In the genomic region with DNA sequence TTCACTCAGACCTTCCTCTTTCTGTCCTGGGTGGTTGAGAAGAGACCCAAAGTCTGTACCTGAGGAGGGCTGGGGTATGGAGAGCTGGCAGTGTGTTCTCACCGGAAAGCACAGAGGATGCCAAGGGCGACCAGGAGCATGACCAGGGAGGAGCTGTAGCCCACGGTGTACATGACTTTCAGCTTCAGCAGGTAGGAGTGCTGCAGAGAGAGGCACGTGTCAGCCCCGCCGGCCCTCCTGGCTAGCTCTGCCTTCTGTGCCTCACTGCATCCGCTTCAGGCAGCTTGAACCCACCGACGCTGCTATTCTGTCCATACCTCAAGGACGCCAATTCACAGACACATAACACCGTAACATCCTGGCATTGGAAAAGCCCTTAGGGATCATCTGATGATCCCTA, we compare ENCODE assay signal across 36 cellular contexts. TPM values are rescaled to one million over a fixed set of nuclear protein-coding genes. Genes with fewer than 3 reads are reported as not detected.
"Had no signal": no experiment of that assay in that cellular context is flagged by ENCODE, and none has a peak within 500 bp of the region (broad histone marks: within the 10 kb centered on the region; RNA-seq: fewer than 3 reads in every experiment).

No MANE protein-coding gene starts in this region.

- H3K27ac ChIP-seq: adrenal gland, body of pancreas, epithelial cell of prostate, esophagus squamous epithelium, gastroesophageal sphincter had no signal

- H3K4me1 Mint-ChIP-seq: activated CD4-positive, alpha-beta T cell treated with anti-CD3 and anti-CD28 coated beads, Interleukin-2, amount 10 ng/mL, durations not matched to agents 24 days and 14 days; activated naive CD4-positive, alpha-beta T cell treated with anti-CD3 and anti-CD28 coated beads, Interleukin-2, amount 50 U/mL, for 24 hours; activated naive CD8-positive, alpha-beta T cell treated with anti-CD3 and anti-CD28 coated beads for 36 hours had no signal

- H3K9me3 Mint-ChIP-seq: activated CD4-positive, alpha-beta memory T cell treated with anti-CD3 and anti-CD28 coated beads for 36 hours; activated CD4-positive, alpha-beta T cell treated with anti-CD3 and anti-CD28 coated beads, Interleukin-2, amount 10 ng/mL, durations not matched to agents 24 days and 14 days; activated naive CD4-positive, alpha-beta T cell treated with anti-CD3 and anti-CD28 coated beads for 36 hours; activated naive CD4-positive, alpha-beta T cell treated with anti-CD3 and anti-CD28 coated beads, Interleukin-2, amount 50 U/mL, for 24 hours; activated naive CD8-positive, alpha-beta T cell treated with anti-CD3 and anti-CD28 coated beads for 36 hours; activated naive CD8-positive, alpha-beta T cell treated with anti-CD3 and anti-CD28 coated beads, Interleukin-2, amount 50 U/mL, for 24 hours; activated T-helper 1 cell treated with anti-CD3 and anti-CD28 coated beads, Interleukin-12 subunit alpha, Interleukin-12 subunit beta, Interleukin-2, Interleukin-4 antibody, amounts not matched to agents 30 ng/mL and 10 ng/mL and 1 ng/mL, durations not matched to agents 14 hours and 24 hours and 36 hours; activated T-helper 2 cell treated with anti-CD3 and anti-CD28 coated beads, Interferon-gamma antibody, Interleukin-2, Interleukin-4, amounts not matched to agents 10 μg/mL and 5 μg/mL and 100 μg/mL, durations not matched to agents 14 hours and 24 hours and 36 hours had no signal

- ATAC-seq: activated CD4-positive, alpha-beta T cell treated with anti-CD3 and anti-CD28 coated beads for 36 hours; activated CD8-positive, alpha-beta memory T cell treated with anti-CD3 and anti-CD28 coated beads, Interleukin-2, amount 10 ng/mL, durations not matched to agents 7 days and 5 days; activated CD8-positive, alpha-beta T cell treated with anti-CD3 and anti-CD28 coated beads, Interleukin-2, amount 10 ng/mL, durations not matched to agents 7 days and 5 days; activated naive CD8-positive, alpha-beta T cell treated with anti-CD3 and anti-CD28 coated beads, Interleukin-2, amount 50 U/mL, for 24 hours; body of pancreas had no signal

- H3K36me3 Mint-ChIP-seq: activated CD4-positive, alpha-beta memory T cell treated with anti-CD3 and anti-CD28 coated beads for 36 hours; activated CD8-positive, alpha-beta memory T cell treated with anti-CD3 and anti-CD28 coated beads, Interleukin-2, amount 10 ng/mL, durations not matched to agents 7 days and 5 days; activated naive CD4-positive, alpha-beta T cell treated with anti-CD3 and anti-CD28 coated beads, Interleukin-2, amount 50 U/mL, for 24 hours; activated naive CD8-positive, alpha-beta T cell treated with anti-CD3 and anti-CD28 coated beads for 36 hours had no signal

- H3K36me3 ChIP-seq: adrenal gland, esophagus squamous epithelium, gastroesophageal sphincter had no signal

- H3K9me3 ChIP-seq: adrenal gland, body of pancreas, esophagus squamous epithelium, gastroesophageal sphincter had no signal

- H3K27me3 Mint-ChIP-seq: activated CD4-positive, alpha-beta T cell treated with anti-CD3 and anti-CD28 coated beads for 36 hours; activated naive CD4-positive, alpha-beta T cell treated with anti-CD3 and anti-CD28 coated beads, Interleukin-2, amount 50 U/mL, for 24 hours; activated naive CD8-positive, alpha-beta T cell treated with anti-CD3 and anti-CD28 coated beads, Interleukin-2, amount 50 U/mL, for 24 hours had no signal

- DNase-seq: activated CD4-positive, alpha-beta memory T cell treated with anti-CD3 and anti-CD28 coated beads for 36 hours; activated CD4-positive, alpha-beta T cell treated with anti-CD3 and anti-CD28 coated beads for 36 hours; activated CD4-positive, alpha-beta T cell treated with anti-CD3 and anti-CD28 coated beads, Interleukin-2, amount 10 ng/mL, durations not matched to agents 24 days and 14 days; activated CD4-positive, CD25-positive, alpha-beta regulatory T cell; activated CD4-positive, CD25-positive, alpha-beta regulatory T cell treated with anti-CD3 and anti-CD28 coated beads, Interleukin-2, amount 50 U/mL, for 72 hours; activated CD8-positive, alpha-beta memory T cell treated with anti-CD3 and anti-CD28 coated beads, Interleukin-2, amount 10 ng/mL, durations not matched to agents 7 days and 5 days; activated CD8-positive, alpha-beta memory T cell treated with anti-CD3 and anti-CD28 coated beads, Interleukin-2, amount 50 U/mL, for 4 hours; activated CD8-positive, alpha-beta T cell treated with anti-CD3 and anti-CD28 coated beads, Interleukin-2, amount 10 ng/mL, durations not matched to agents 7 days and 5 days; activated effector memory CD4-positive, alpha-beta T cell treated with anti-CD3 and anti-CD28 coated beads, Interleukin-2, amount 50 U/mL, for 16 hours; activated naive CD4-positive, alpha-beta T cell treated with anti-CD3 and anti-CD28 coated beads for 36 hours; activated naive CD8-positive, alpha-beta T cell treated with anti-CD3 and anti-CD28 coated beads for 36 hours; activated naive CD8-positive, alpha-beta T cell treated with anti-CD3 and anti-CD28 coated beads, Interleukin-2, amount 50 U/mL, for 24 hours; activated T-cell treated with anti-CD3 and anti-CD28 coated beads, Interleukin-2, amount 50 U/mL, for 1 hour; activated T-cell treated with anti-CD3 and anti-CD28 coated beads, Interleukin-2, amount 50 U/mL, for 48 hours; amygdala; body of pancreas; cortex of kidney; effector CD8-positive, alpha-beta T cell; esophagus squamous epithelium; foreskin melanocyte; T-helper 2 cell had no signal

- H3K4me3 Mint-ChIP-seq: activated CD4-positive, alpha-beta memory T cell treated with anti-CD3 and anti-CD28 coated beads for 36 hours; activated CD4-positive, alpha-beta T cell treated with anti-CD3 and anti-CD28 coated beads for 36 hours; activated CD4-positive, alpha-beta T cell treated with anti-CD3 and anti-CD28 coated beads, Interleukin-2, amount 10 ng/mL, durations not matched to agents 24 days and 14 days; activated CD8-positive, alpha-beta memory T cell treated with anti-CD3 and anti-CD28 coated beads, Interleukin-2, amount 10 ng/mL, durations not matched to agents 7 days and 5 days; activated CD8-positive, alpha-beta T cell treated with anti-CD3 and anti-CD28 coated beads, Interleukin-2, amount 10 ng/mL, durations not matched to agents 7 days and 5 days; activated naive CD4-positive, alpha-beta T cell treated with anti-CD3 and anti-CD28 coated beads for 36 hours; activated naive CD4-positive, alpha-beta T cell treated with anti-CD3 and anti-CD28 coated beads, Interleukin-2, amount 50 U/mL, for 24 hours; activated naive CD8-positive, alpha-beta T cell treated with anti-CD3 and anti-CD28 coated beads for 36 hours; activated naive CD8-positive, alpha-beta T cell treated with anti-CD3 and anti-CD28 coated beads, Interleukin-2, amount 50 U/mL, for 24 hours; activated T-helper 1 cell treated with anti-CD3 and anti-CD28 coated beads, Interleukin-12 subunit alpha, Interleukin-12 subunit beta, Interleukin-2, Interleukin-4 antibody, amounts not matched to agents 30 ng/mL and 10 ng/mL and 1 ng/mL, durations not matched to agents 14 hours and 24 hours and 36 hours had no signal

- H3K27me3 ChIP-seq: adrenal gland, body of pancreas, esophagus squamous epithelium, gastroesophageal sphincter had no signal

- H3K27ac Mint-ChIP-seq: activated CD4-positive, alpha-beta memory T cell treated with anti-CD3 and anti-CD28 coated beads for 36 hours; activated CD4-positive, alpha-beta T cell treated with anti-CD3 and anti-CD28 coated beads for 36 hours; activated CD4-positive, alpha-beta T cell treated with anti-CD3 and anti-CD28 coated beads, Interleukin-2, amount 10 ng/mL, durations not matched to agents 24 days and 14 days; activated CD8-positive, alpha-beta memory T cell treated with anti-CD3 and anti-CD28 coated beads, Interleukin-2, amount 10 ng/mL, durations not matched to agents 7 days and 5 days; activated CD8-positive, alpha-beta T cell treated with anti-CD3 and anti-CD28 coated beads, Interleukin-2, amount 10 ng/mL, durations not matched to agents 7 days and 5 days; activated naive CD4-positive, alpha-beta T cell treated with anti-CD3 and anti-CD28 coated beads for 36 hours; activated naive CD4-positive, alpha-beta T cell treated with anti-CD3 and anti-CD28 coated beads, Interleukin-2, amount 50 U/mL, for 24 hours; activated naive CD8-positive, alpha-beta T cell treated with anti-CD3 and anti-CD28 coated beads for 36 hours; activated naive CD8-positive, alpha-beta T cell treated with anti-CD3 and anti-CD28 coated beads, Interleukin-2, amount 50 U/mL, for 24 hours; activated T-helper 1 cell treated with anti-CD3 and anti-CD28 coated beads, Interleukin-12 subunit alpha, Interleukin-12 subunit beta, Interleukin-2, Interleukin-4 antibody, amounts not matched to agents 30 ng/mL and 10 ng/mL and 1 ng/mL, durations not matched to agents 14 hours and 24 hours and 36 hours; activated T-helper 2 cell treated with anti-CD3 and anti-CD28 coated beads, Interferon-gamma antibody, Interleukin-2, Interleukin-4, amounts not matched to agents 10 μg/mL and 5 μg/mL and 100 μg/mL, durations not matched to agents 14 hours and 24 hours and 36 hours had no signal

- H3K4me3 ChIP-seq: adrenal gland, body of pancreas, esophagus squamous epithelium, gastroesophageal sphincter had no signal

- H3K4me1 ChIP-seq: esophagus squamous epithelium had no signal

RNA-seq across cellular contexts. Expression of gene TMEM37, which starts 34.0 kb away (rescaled TPM):
- total RNA-seq: activated CD4-positive, alpha-beta memory T cell treated with anti-CD3 and anti-CD28 coated beads for 36 hours; activated CD4-positive, alpha-beta T cell treated with anti-CD3 and anti-CD28 coated beads for 36 hours; activated CD4-positive, alpha-beta T cell treated with anti-CD3 and anti-CD28 coated beads, Interleukin-2, amount 10 ng/mL, durations not matched to agents 24 days and 14 days; activated CD8-positive, alpha-beta memory T cell treated with anti-CD3 and anti-CD28 coated beads for 36 hours; activated CD8-positive, alpha-beta memory T cell treated with anti-CD3 and anti-CD28 coated beads, Interleukin-2, amount 10 ng/mL, durations not matched to agents 7 days and 5 days; activated CD8-positive, alpha-beta T cell treated with anti-CD3 and anti-CD28 coated beads, Interleukin-2, amount 10 ng/mL, durations not matched to agents 7 days and 5 days; activated naive CD4-positive, alpha-beta T cell treated with anti-CD3 and anti-CD28 coated beads for 36 hours; activated naive CD8-positive, alpha-beta T cell treated with anti-CD3 and anti-CD28 coated beads for 36 hours; activated T-helper 1 cell treated with anti-CD3 and anti-CD28 coated beads, Interleukin-12 subunit alpha, Interleukin-12 subunit beta, Interleukin-2, Interleukin-4 antibody, amounts not matched to agents 30 ng/mL and 10 ng/mL and 1 ng/mL, durations not matched to agents 14 hours and 24 hours and 36 hours; T-helper 1 cell treated with Interleukin-12 subunit alpha and Interleukin-12 subunit beta and Interleukin-4 antibody, amounts not matched to agents 30 ng/mL and 1 ng/mL, for 36 hours had no signal

RNA-seq across cellular contexts. Expression of gene SCTR, which starts 58.6 kb away (rescaled TPM):
- total RNA-seq: activated CD4-positive, alpha-beta memory T cell treated with anti-CD3 and anti-CD28 coated beads for 36 hours; activated CD4-positive, alpha-beta T cell treated with anti-CD3 and anti-CD28 coated beads for 36 hours; activated CD4-positive, alpha-beta T cell treated with anti-CD3 and anti-CD28 coated beads, Interleukin-2, amount 10 ng/mL, durations not matched to agents 24 days and 14 days; activated CD8-positive, alpha-beta memory T cell treated with anti-CD3 and anti-CD28 coated beads for 36 hours; activated CD8-positive, alpha-beta memory T cell treated with anti-CD3 and anti-CD28 coated beads, Interleukin-2, amount 10 ng/mL, durations not matched to agents 7 days and 5 days; activated CD8-positive, alpha-beta T cell treated with anti-CD3 and anti-CD28 coated beads, Interleukin-2, amount 10 ng/mL, durations not matched to agents 7 days and 5 days; activated naive CD4-positive, alpha-beta T cell treated with anti-CD3 and anti-CD28 coated beads for 36 hours; activated naive CD8-positive, alpha-beta T cell treated with anti-CD3 and anti-CD28 coated beads for 36 hours; activated T-helper 1 cell treated with anti-CD3 and anti-CD28 coated beads, Interleukin-12 subunit alpha, Interleukin-12 subunit beta, Interleukin-2, Interleukin-4 antibody, amounts not matched to agents 30 ng/mL and 10 ng/mL and 1 ng/mL, durations not matched to agents 14 hours and 24 hours and 36 hours; activated T-helper 2 cell treated with anti-CD3 and anti-CD28 coated beads, Interferon-gamma antibody, Interleukin-2, Interleukin-4, amounts not matched to agents 10 μg/mL and 5 μg/mL and 100 μg/mL, durations not matched to agents 14 hours and 24 hours and 36 hours; aorta; chondrocyte; dermis microvascular lymphatic vessel endothelial cell; endothelial cell of umbilical vein; esophagus squamous epithelium; fibroblast of lung; fibroblast of villous mesenchyme; glomerular endothelial cell; T-helper 1 cell treated with Interleukin-12 subunit alpha and Interleukin-12 subunit beta and Interleukin-4 antibody, amounts not matched to agents 30 ng/mL and 1 ng/mL, for 36 hours had no signal
- polyA plus RNA-seq: endothelial cell of umbilical vein, fibroblast of lung had no signal
